Comparison of ENCODE assay signal across 16 cellular contexts in the genomic region with DNA sequence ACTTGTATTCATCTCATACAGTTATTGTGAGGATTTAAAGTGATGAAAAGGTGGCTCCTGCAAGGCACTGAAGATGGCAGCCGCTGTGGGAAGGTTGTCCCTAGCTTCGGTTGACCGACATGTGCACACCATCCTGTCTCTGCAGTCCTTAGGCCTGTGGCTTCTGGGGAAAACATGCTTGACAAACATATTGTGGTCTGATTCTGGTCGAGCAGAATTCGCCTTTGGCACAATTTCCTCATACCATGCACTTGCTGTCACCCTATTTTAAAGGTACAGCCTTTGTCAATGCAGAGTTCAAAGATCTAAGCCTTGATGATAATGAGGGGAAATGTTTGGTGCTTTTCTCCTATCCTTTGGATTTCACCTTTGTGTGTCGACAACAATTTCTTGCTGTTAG. TPM values are rescaled to one million over a fixed set of nuclear protein-coding genes. Genes with fewer than 3 reads are reported as not detected.
DNase-seq lines count a peak whose midpoint lies in the region; ATAC-seq and TF ChIP-seq lines count a peak whose summit lies in the region.
"Had no signal": no experiment of that assay in that cellular context is flagged by ENCODE, and none has a peak within 500 bp of the region (broad histone marks: within the 10 kb centered on the region; RNA-seq: fewer than 3 reads in every experiment).

No MANE protein-coding gene starts in this region.

- H3K79me2 ChIP-seq in PC-3 (ENCODE audit: low read length): no peaks in the 10 kb centered on the region

- no peak overlapping the region for H3K4me2 ChIP-seq in PC-3 (ENCODE audit: low read length)

- no peaks in the 10 kb centered on the region for H4K20me1 ChIP-seq in PC-3 (ENCODE audit: low read length)

- H3K9ac ChIP-seq in PC-3 (ENCODE audit: low read length): no peak overlapping the region

- BruUV-seq in PC-3 (replicated peaks; lab: Mats Ljungman, UMichigan): no TSS peak

- no peaks in the 10 kb centered on the region for H3K27me3 ChIP-seq in PC-3 (ENCODE audit: low read length)
- H3K27me3 ChIP-seq: BE2C had no signal

- no peaks in the 10 kb centered on the region for H3K36me3 ChIP-seq in PC-3 (ENCODE audit: low read depth, low read length)
- H3K36me3 ChIP-seq: BE2C had no signal

- ATAC-seq in PC-3: no peak
- ATAC-seq in GM19455 (IDR thresholded peaks at IDR 0.05; ENCODE audit: unreplicated experiment): no peak
- ATAC-seq: HCT116 had no signal

- H3F3A ChIP-seq in PC-3 (ENCODE audit: low read length, unreplicated experiment): no peaks in the 10 kb centered on the region

- no peak overlapping the region for H3K4me3 ChIP-seq in PC-3 (ENCODE audit: low read length)

- CTCF ChIA-PET in PC-3 (lab: Charles Lee): no interaction called here

- H3K4me1 ChIP-seq in PC-3 (ENCODE audit: insufficient read depth, low read length): peaks cover 36% of the 10 kb centered on the region
- H3K4me1 ChIP-seq: BE2C had no signal

- H2AFZ ChIP-seq in PC-3 (ENCODE audit: low read length): no peak overlapping the region

- H3K27ac ChIP-seq in PC-3 (ENCODE audit: low read length) (no peak overlapping the region), epithelial cell of prostate (peak overlapping the region; percentile 37)

- H3K9me2 ChIP-seq in PC-3 (replicated peaks; ENCODE audit: low read length): no peaks in the 10 kb centered on the region

- DNase-seq in Daoy (ENCODE audit: low read depth) (peak; percentile 11), PC-3 (peak; percentile 52), epithelial cell of prostate (ENCODE audit: low read depth, low spot score) (no peak), myocyte (ENCODE audit: low read depth) (peak; percentile 79), midbrain (lab: John Stamatoyannopoulos, UW) (no peak), NCI-H82 (lab: John Stamatoyannopoulos, UW) (no peak), NCI-H510A (lab: John Stamatoyannopoulos, UW) (no peak)
- DNase-seq: BE2C; CD4-positive, alpha-beta memory T cell; NCI-H1092; NCI-H2107; NCI-H226; NCI-H69; SHP77 treated with DMSO at 0.1 percent for 48 hours had no signal

- H3K9me3 ChIP-seq in PC-3 (ENCODE audit: low read length): no peaks in the 10 kb centered on the region
- H3K9me3 ChIP-seq: BE2C had no signal

- TF ChIP-seq CTCF in PC-3 (conservative IDR thresholded peaks at IDR 0.05; ENCODE audit: low read depth, low read length): no peak

- POLR2A ChIA-PET in PC-3 (lab: Charles Lee; ENCODE audit: unreplicated experiment): no interaction called here

- intact Hi-C loops in PC-3 (cut with micrococcal nuclease): no loop called here

RNA-seq across cellular contexts. Expression of gene PRICKLE2, which starts 50.9 kb away (rescaled TPM):
- total RNA-seq in Daoy (2014; rRNA removed; shearing (Covaris generic)): 7.9 and 13.0 TPM in 2 replicates
- total RNA-seq in PC-3 (2014; rRNA removed) (0.46 and 1.8 TPM in 2 replicates), myocyte (14.6 and 20.2 TPM in 2 replicates)
- polyA plus RNA-seq in myocyte (2012): 12.8 TPM
- total RNA-seq: CD4-positive, alpha-beta memory T cell had no signal
- polyA plus RNA-seq: CD4-positive, alpha-beta memory T cell had no signal

Comparison
In these comparisons a context has a peak if more than half of its experiments do, and no peak if none do; other contexts are left out.
1. DNase-seq: peak in Daoy (single experiment), PC-3 (single experiment) and myocyte (single experiment); none in epithelial cell of prostate (single experiment), midbrain (single experiment), NCI-H82 (single experiment) and NCI-H510A (single experiment).